Comparison of ENCODE assay signal across 7 cellular contexts in genomic region chr17:78185981-78186688, GRCh38. TPM values are rescaled to one million over a fixed set of nuclear protein-coding genes. Genes with fewer than 3 reads are reported as not detected.
DNase-seq lines count a peak whose midpoint lies in the region; ATAC-seq and TF ChIP-seq lines count a peak whose summit lies in the region.
"Had no signal": no experiment of that assay in that cellular context is flagged by ENCODE, and none has a peak within 500 bp of the region (broad histone marks: within the 10 kb centered on the region; RNA-seq: fewer than 3 reads in every experiment).

No MANE protein-coding gene starts in this region.

- peak overlapping the region; percentile 69 for H3K27ac Mint-ChIP-seq in activated T-cell treated with anti-CD3 and anti-CD28 coated beads, Interleukin-2, amount 50 U/mL, for 72 hours

- no peak for TF ChIP-seq CTCF in mucosa of descending colon (IDR thresholded peaks at IDR 0.05)

- H3K4me1 Mint-ChIP-seq in activated T-cell treated with anti-CD3 and anti-CD28 coated beads, Interleukin-2, amount 50 U/mL, for 72 hours (ENCODE audit: low read depth) = peaks cover 54% of the 10 kb centered on the region

- H3K4me1 ChIP-seq in mucosa of descending colon (ENCODE audit: low read depth) = peaks cover 5% of the 10 kb centered on the region

- H3K36me3 Mint-ChIP-seq in activated T-cell treated with anti-CD3 and anti-CD28 coated beads, Interleukin-2, amount 50 U/mL, for 72 hours (ENCODE audit: insufficient read depth in 2 of 2) = peaks cover 3 to 16% of the 10 kb centered on the region in 2 donors

- no peak overlapping the region for H3K4me3 ChIP-seq in mucosa of descending colon

- no peaks in the 10 kb centered on the region for H3K36me3 ChIP-seq in mucosa of descending colon (ENCODE audit: low read depth)
- H3K36me3 ChIP-seq: ovary had no signal

- no peaks in the 10 kb centered on the region for H3K9me3 Mint-ChIP-seq in activated T-cell treated with anti-CD3 and anti-CD28 coated beads, Interleukin-2, amount 50 U/mL, for 72 hours

- peak; percentile 46 for DNase-seq in activated CD4-positive, alpha-beta T cell treated with anti-CD3 and anti-CD28 coated beads for 48 hours
- no peak for DNase-seq in activated CD4-positive, alpha-beta T cell treated with anti-CD3 and anti-CD28 coated beads, Interleukin-2, amount 50 U/mL, for 4 hours
- no peak for DNase-seq in activated T-cell treated with anti-CD3 and anti-CD28 coated beads, Interleukin-2, amount 50 U/mL, for 72 hours
- peak; percentile 73 to 86 (median 81) for DNase-seq in mucosa of descending colon
- no peak for DNase-seq in occipital lobe (lab: John Stamatoyannopoulos, UW)
- DNase-seq in ureter (ENCODE audit: low spot score) = no peak

- intact Hi-C loops in mucosa of descending colon (cut with DNase I, micrococcal nuclease) = loop anchor here in 1 of 2 donors (5.0 kb wide), 1 partner anchor 74 kb away; no protein-coding TSS in a partner anchor

- peak overlapping the region; percentile 76 to 89 for H3K4me3 Mint-ChIP-seq in activated T-cell treated with anti-CD3 and anti-CD28 coated beads, Interleukin-2, amount 50 U/mL, for 72 hours

- no peaks in the 10 kb centered on the region for H3K27me3 Mint-ChIP-seq in activated T-cell treated with anti-CD3 and anti-CD28 coated beads, Interleukin-2, amount 50 U/mL, for 72 hours (ENCODE audit: low read depth)

- ATAC-seq in activated T-cell treated with anti-CD3 and anti-CD28 coated beads, Interleukin-2, amount 50 U/mL, for 72 hours (replicated peaks in 1 of 2) = peak in 1 of 2 donors; percentile 1
- peak; percentile 72 for ATAC-seq in mucosa of descending colon

- H3K9me3 ChIP-seq in mucosa of descending colon = no peaks in the 10 kb centered on the region
- H3K9me3 ChIP-seq: ovary had no signal

RNA-seq across cellular contexts. Expression of gene TK1, which starts 0.7 kb away (rescaled TPM):
- 10 to 100 TPM; 90.6 to 90.9 TPM for total RNA-seq in activated T-cell treated with anti-CD3 and anti-CD28 coated beads, Interleukin-2, amount 50 U/mL, for 72 hours
- 10 to 100 TPM in 2 of 3 donors, 1 to 10 TPM in 1; 8.9 to 46.5 (median 10.2) TPM for total RNA-seq in mucosa of descending colon
- 1.6 TPM for total RNA-seq in occipital lobe
- 1.2 TPM for total RNA-seq in ureter

RNA-seq across cellular contexts. Expression of gene AFMID, which starts 1.0 kb away (rescaled TPM):
- total RNA-seq in activated T-cell treated with anti-CD3 and anti-CD28 coated beads, Interleukin-2, amount 50 U/mL, for 72 hours = 10 to 100 TPM; 23.1 to 34.1 TPM
- total RNA-seq in mucosa of descending colon (10 to 100 TPM; 14.2 to 39.9 (median 27.9) TPM), occipital lobe (35.4 TPM), ureter (48.5 TPM)

RNA-seq across cellular contexts. Expression of gene SYNGR2, which starts 17.8 kb away (rescaled TPM):
- total RNA-seq in activated T-cell treated with anti-CD3 and anti-CD28 coated beads, Interleukin-2, amount 50 U/mL, for 72 hours = 10 to 100 TPM; 87.6 to 92.0 TPM
- total RNA-seq in mucosa of descending colon (100 to 1,000 TPM in 2 of 3 donors, 10 to 100 TPM in 1; 90.4 to 202 (median 196) TPM), occipital lobe (11.4 TPM), ureter (119 TPM)

RNA-seq across cellular contexts. Expression of gene BIRC5, which starts 27.9 kb away (rescaled TPM):
- 100 to 1,000 TPM in 1 of 2 donors, 10 to 100 TPM in 1; 78.9 to 104 TPM for total RNA-seq in activated T-cell treated with anti-CD3 and anti-CD28 coated beads, Interleukin-2, amount 50 U/mL, for 72 hours
- total RNA-seq in mucosa of descending colon (10 to 100 TPM in 1 of 3 donors, 1 to 10 TPM in 2; 2.4 to 22.4 (median 4.7) TPM), occipital lobe (7.3 TPM), ureter (2.0 TPM)

RNA-seq across cellular contexts. Expression of gene C17orf99, which starts 40.0 kb away (rescaled TPM):
- under 1 TPM in 1 of 2 donors, not detected in 1; 0.58 TPM for total RNA-seq in activated T-cell treated with anti-CD3 and anti-CD28 coated beads, Interleukin-2, amount 50 U/mL, for 72 hours
- total RNA-seq in mucosa of descending colon (not detected), occipital lobe (not detected), ureter (0.21 TPM)

Comparison
In these comparisons a context has a peak if more than half of its experiments do, and no peak if none do; other contexts are left out.
1. DNase-seq: peak in activated CD4-positive, alpha-beta T cell treated with anti-CD3 and anti-CD28 coated beads for 48 hours (single experiment) and mucosa of descending colon (3 of 3); none in activated CD4-positive, alpha-beta T cell treated with anti-CD3 and anti-CD28 coated beads, Interleukin-2, amount 50 U/mL, for 4 hours (0 of 2), activated T-cell treated with anti-CD3 and anti-CD28 coated beads, Interleukin-2, amount 50 U/mL, for 72 hours (0 of 2), occipital lobe (single experiment) and ureter (single experiment).